In genomic region chr16:29731768-29732601, GRCh38 we compare ENCODE assay signal across 13 cellular contexts. TPM values are rescaled to one million over a fixed set of nuclear protein-coding genes. Genes with fewer than 3 reads are reported as not detected.
DNase-seq lines count a peak whose midpoint lies in the region; ATAC-seq, FAIRE-seq and TF ChIP-seq lines count a peak whose summit lies in the region.
"Not testable (repeated sequence)": the region's sequence is repeated elsewhere in the genome, so short reads cannot be mapped to it uniquely, and the experiment has no call there.
"Had no signal": no experiment of that assay in that cellular context is flagged by ENCODE, and none has a peak within 500 bp of the region (broad histone marks: within the 10 kb centered on the region; RNA-seq: fewer than 3 reads in every experiment).

No MANE protein-coding gene starts in this region.

- under 1% methylated on average over 13 of the region's 13 CpGs for WGBS in GM12878 (ENCODE audit: insufficient coverage, insufficient replicate concordance, low lambda C conversion rate, missing lambda C conversion rate)
- 83 to 84% methylated on average over 13 of the region's 13 CpGs for WGBS in aorta, 2 donors

- not testable (repeated sequence) for H4K20me1 ChIP-seq in GM12878 (ENCODE audit: control insufficient read depth, insufficient read depth)

- H3K4me2 ChIP-seq in GM12878 (ENCODE audit: control insufficient read depth, insufficient read depth) = not testable (repeated sequence)

- DNase-seq in GM18507 (ENCODE audit: extremely low spot score, insufficient read length, low read depth) = peak; percentile 55
- DNase-seq in RWPE2 (ENCODE audit: low spot score) = peak; percentile 0
- DNase-seq in activated CD8-positive, alpha-beta memory T cell treated with anti-CD3 and anti-CD28 coated beads, Interleukin-2, amount 50 U/mL, for 24 hours (ENCODE audit: extremely low read depth) = peak; percentile 56
- peak; percentile 93 for DNase-seq in GM12878 (ENCODE audit: low read depth, low spot score)
- DNase-seq in stimulated activated CD4-positive, alpha-beta T cell treated with anti-CD3 and anti-CD28 coated beads, Interleukin-2, amount 100 ng/mL, for 4 hours (ENCODE audit: low read depth) = peak; percentile 63
- DNase-seq in aorta = peak; percentile 8 to 40

- in situ Hi-C loops in GM12878 (cut with MboI) = loop anchor here (5.0 kb wide), 1 partner anchor 50 kb away; no protein-coding TSS in a partner anchor

- not testable (repeated sequence) for H3K4me1 ChIP-seq in RWPE2 (ENCODE audit: insufficient read depth, poor library complexity, severe bottlenecking); aorta (ENCODE audit: control insufficient read depth in 1 of 2, insufficient read depth in 2 of 2, low read length in 2 of 2)
- peaks cover 17% of the 10 kb centered on the region for H3K4me1 ChIP-seq in GM12878 (ENCODE audit: control insufficient read depth, insufficient read depth, low read length)

- not testable (repeated sequence) for H3K9me3 ChIP-seq in RWPE2 (ENCODE audit: severe bottlenecking); GM12878 (replicated peaks; ENCODE audit: control insufficient read depth, insufficient read depth, low read length); aorta (ENCODE audit: control insufficient read depth, low read length)

- TF ChIP-seq EP300 in GM12878 (IDR thresholded peaks at IDR 0.05; ENCODE audit: borderline replicate concordance in 1 of 2, control insufficient read depth in 1 of 2, low read depth in 2 of 2, low read length in 2 of 2) = peak in 1 of 2 experiments; percentile 46; a peak in 1 of 4 replicates

- SMC1A ChIA-PET in GM12878 (lab: Charles Lee; ENCODE audit: uncharacterized antibody, unreplicated experiment) = interaction anchor here (0.5 to 3.0 kb wide), 18 partner anchors 7 to 79 kb away, joined by 3 to 19 read pairs (median 3); no protein-coding TSS in a partner anchor

- H3K27ac ChIP-seq in RWPE2 (ENCODE audit: poor library complexity, severe bottlenecking); aorta (ENCODE audit: low read depth in 1 of 2, low read length in 2 of 2): not testable (repeated sequence)
- peak overlapping the region; percentile 81 for H3K27ac ChIP-seq in GM12878 (ENCODE audit: control insufficient read depth, insufficient read depth)

- not testable (repeated sequence) for H2AFZ ChIP-seq in GM12878 (ENCODE audit: control insufficient read depth, low read depth, low read length)

- POLR2A ChIA-PET in GM12878 (lab: Charles Lee) = interaction anchor here (0.6 to 2.7 kb wide), 9 partner anchors 11 to 182 kb away, joined by 3 to 20 read pairs (median 4); partner anchors contain the start of genes C16orf54 and KIF22

- H3K79me2 ChIP-seq in GM12878 (ENCODE audit: control insufficient read depth, insufficient read depth, low read length) = not testable (repeated sequence)

- not testable (repeated sequence) for H3K27me3 ChIP-seq in RWPE2 (ENCODE audit: insufficient read depth, poor library complexity, severe bottlenecking); GM12878 (replicated peaks in 1 of 2; ENCODE audit: control insufficient read depth in 2 of 2, insufficient read depth in 2 of 2, low read length in 1 of 2); aorta (ENCODE audit: control insufficient read depth in 1 of 2, insufficient read depth in 2 of 2, low read length in 1 of 2)

- CTCF ChIA-PET in GM12878 (lab: Yijun Ruan, JAX) = interaction anchor here (0.8 to 5.9 kb wide), 16 partner anchors 9 to 116 kb away, joined by 3 to 32 read pairs (median 8); partner anchors contain the start of genes KIF22 and PAGR1

- RAD21 ChIA-PET in GM12878 (lab: Charles Lee; ENCODE audit: unreplicated experiment) = interaction anchor here (0.6 to 2.8 kb wide), 14 partner anchors 9 to 90 kb away, joined by 3 to 9 read pairs (median 3); partner anchors contain the start of genes PAGR1 and SPN

- intact Hi-C loops in GM12878 (cut with micrococcal nuclease; ENCODE audit: unreplicated experiment); aorta (cut with DNase I): not testable (repeated sequence)

- not testable (repeated sequence) for H3K4me3 ChIP-seq in RWPE2 (ENCODE audit: severe bottlenecking); aorta (ENCODE audit: low read length in 2 of 2)
- peak overlapping the region; percentile 31; the same call in 1 of the 2 replicates for H3K4me3 ChIP-seq in GM12878

- not testable (repeated sequence) for TF ChIP-seq POLR2A in GM12878 (IDR thresholded peaks at IDR 0.05; ENCODE audit: low read depth, low read length)

- not testable (repeated sequence) for TF ChIP-seq CTCF in RWPE2 (IDR thresholded peaks at IDR 0.05; ENCODE audit: poor library complexity, severe bottlenecking); GM12878 (IDR thresholded peaks at IDR 0.05 in 2 of 3, conservative IDR thresholded peaks at IDR 0.05 in 1 of 3; ENCODE audit: control insufficient read depth in 2 of 3, extremely low read depth in 1 of 3, insufficient read depth in 1 of 3, low read depth in 3 of 3, low read length in 3 of 3)

- not testable (repeated sequence) for TF ChIP-seq RAD21 in GM12878 (IDR thresholded peaks at IDR 0.05; ENCODE audit: insufficient read depth, low read depth, low read length)

- BruUV-seq in GM12878 (replicated peaks; lab: Mats Ljungman, UMichigan) = not testable (repeated sequence)

- ATAC-seq in GM21529 (IDR thresholded peaks at IDR 0.05; ENCODE audit: unreplicated experiment) = peak; percentile 64
- ATAC-seq in HG03159 (IDR thresholded peaks at IDR 0.05; ENCODE audit: unreplicated experiment) = peak; percentile 52
- not testable (repeated sequence) for ATAC-seq in RWPE2 (ENCODE audit: low read depth); aorta (ENCODE audit: low FRiP score)
- ATAC-seq in GM12878 = peak; percentile 89

- not testable (repeated sequence) for H3K36me3 ChIP-seq in RWPE2 (ENCODE audit: low read depth); GM12878 (ENCODE audit: control insufficient read depth in 2 of 2, insufficient read depth in 2 of 2, low read length in 1 of 2); aorta (ENCODE audit: control insufficient read depth in 1 of 2, insufficient read depth in 2 of 2, low read length in 1 of 2)

- FAIRE-seq in GM18507 (lab: Jason Lieb, UNC) = peak; percentile 80
- peak; percentile 90 for FAIRE-seq in GM12878 (lab: Jason Lieb, UNC)

- peak overlapping the region; percentile 46 for H3K9ac ChIP-seq in GM12878 (ENCODE audit: control insufficient read depth, insufficient read depth, low read length)

RNA-seq across cellular contexts. Expression of gene C16orf54, which starts 13.8 kb away (rescaled TPM):
- total RNA-seq in GM12878 (2013; cell fraction: nucleolus; rRNA removed) = 9.4 and 10.1 TPM in 2 replicates
- 12.4 and 13.3 TPM in 2 replicates for total RNA-seq in GM12878 (2014; rRNA removed)
- total RNA-seq in GM12878 (2014; rRNA removed; fragmentation: Illumina TruSeq; extraction: Trizol) = 5.8 and 5.9 TPM in 2 replicates
- total RNA-seq in GM12878 (2021) = 10.9 and 11.0 TPM in 2 replicates
- polyA plus RNA-seq in GM12878 (2011; ENCODE audit: low read depth) = 3.6 TPM
- 2.9 and 4.4 TPM in 2 replicates for polyA plus RNA-seq in GM12878 (2011; rRNA removed)
- 4.9 and 6.7 TPM in 2 replicates for polyA plus RNA-seq in GM12878 (2011; cell fraction: cytosol; rRNA removed)
- polyA plus RNA-seq in GM12878 (2011; cell fraction: nucleus; rRNA removed) = 4.4 and 5.3 TPM in 2 replicates
- 5.1 and 6.0 TPM in 2 replicates for polyA plus RNA-seq in GM12878 (2012)
- 4.1 and 5.2 TPM in 2 replicates for polyA plus RNA-seq in GM12878 (2014; fragmentation: Illumina TruSeq; extraction: Trizol)
- polyA plus RNA-seq in GM12878 (2014; fragmentation: Nextera tagmentation; extraction: Ambion mirVana) = 1 to 10 TPM; 2.1 to 2.4 TPM
- polyA plus RNA-seq in GM12878 (2014; rRNA removed) = 6.3 and 7.0 TPM in 2 replicates
- polyA plus RNA-seq in GM12878 (2016; fragmentation: Nextera tagmentation; extraction: Ambion mirVana) = 1 to 10 TPM; 4.6 to 5.6 TPM
- 10.3 and 14.3 TPM in 2 replicates for polyA minus RNA-seq in GM12878 (2011; rRNA and poly(A)+ RNA removed)
- 6.4 and 7.6 TPM in 2 replicates for polyA minus RNA-seq in GM12878 (2011; cell fraction: cytosol; rRNA and poly(A)+ RNA removed)
- polyA minus RNA-seq in GM12878 (2011; cell fraction: nucleus; rRNA and poly(A)+ RNA removed) = 4.4 and 6.3 TPM in 2 replicates
- 1 to 10 TPM; 2.6 to 3.1 TPM for total RNA-seq in aorta
- polyA plus RNA-seq in aorta = 1 to 10 TPM in 1 of 2 donors, under 1 TPM in 1; 0.28 to 1.1 TPM
- total RNA-seq: smooth muscle cell had no signal
- polyA plus RNA-seq: smooth muscle cell had no signal

RNA-seq across cellular contexts. Expression of gene ZG16, which starts 46.1 kb away (rescaled TPM):
- not detected in 2 replicates for total RNA-seq in GM12878 (2013; cell fraction: nucleolus; rRNA removed)
- total RNA-seq in GM12878 (2014; rRNA removed) (not detected in 2 replicates), GM12878 (2014; rRNA removed; fragmentation: Illumina TruSeq; extraction: Trizol) (not detected in 2 replicates), GM12878 (2021) (not detected in 2 replicates), aorta (under 1 TPM in 1 of 2 donors, not detected in 1; 0.12 TPM)
- polyA plus RNA-seq in GM12878 (2011; ENCODE audit: low read depth) = not detected
- polyA plus RNA-seq in GM12878 (2011; rRNA removed) (not detected in 2 replicates), GM12878 (2014; fragmentation: Illumina TruSeq; extraction: Trizol) (not detected in 2 replicates), GM12878 (2014; fragmentation: Nextera tagmentation; extraction: Ambion mirVana) (not detected), GM12878 (2014; rRNA removed) (not detected in 2 replicates), GM12878 (2016; fragmentation: Nextera tagmentation; extraction: Ambion mirVana) (not detected), aorta (10 to 100 TPM in 1 of 2 donors, 1 to 10 TPM in 1; 4.3 to 23.9 TPM)
- polyA plus RNA-seq in GM12878 (2011; cell fraction: cytosol; rRNA removed) = not detected in 2 replicates
- polyA plus RNA-seq in GM12878 (2011; cell fraction: nucleus; rRNA removed) = not detected in 2 replicates
- not detected in 2 replicates for polyA plus RNA-seq in GM12878 (2012)
- polyA minus RNA-seq in GM12878 (2011; rRNA and poly(A)+ RNA removed) = not detected in 2 replicates
- not detected in 2 replicates for polyA minus RNA-seq in GM12878 (2011; cell fraction: cytosol; rRNA and poly(A)+ RNA removed)
- not detected in 2 replicates for polyA minus RNA-seq in GM12878 (2011; cell fraction: nucleus; rRNA and poly(A)+ RNA removed)
- total RNA-seq: mesenteric fat pad, Right ventricle myocardium superior, smooth muscle cell had no signal
- polyA plus RNA-seq: CD14-positive monocyte, ovary, smooth muscle cell had no signal

RNA-seq across cellular contexts. Expression of gene QPRT, which starts 53.0 kb away (rescaled TPM):
- 28.0 and 32.4 TPM in 2 replicates for total RNA-seq in GM12878 (2013; cell fraction: nucleolus; rRNA removed)
- 32.1 and 36.4 TPM in 2 replicates for total RNA-seq in GM12878 (2014; rRNA removed)
- total RNA-seq in GM12878 (2014; rRNA removed; fragmentation: Illumina TruSeq; extraction: Trizol) = 15.6 and 16.4 TPM in 2 replicates
- 34.8 and 35.7 TPM in 2 replicates for total RNA-seq in GM12878 (2021)
- 14.8 TPM for polyA plus RNA-seq in GM12878 (2011; ENCODE audit: low read depth)
- 25.7 and 43.0 TPM in 2 replicates for polyA plus RNA-seq in GM12878 (2011; rRNA removed)
- 57.2 and 75.7 TPM in 2 replicates for polyA plus RNA-seq in GM12878 (2011; cell fraction: cytosol; rRNA removed)
- 36.7 and 44.1 TPM in 2 replicates for polyA plus RNA-seq in GM12878 (2011; cell fraction: nucleus; rRNA removed)
- 52.2 and 54.7 TPM in 2 replicates for polyA plus RNA-seq in GM12878 (2012)
- polyA plus RNA-seq in GM12878 (2014; fragmentation: Illumina TruSeq; extraction: Trizol) = 19.2 and 19.9 TPM in 2 replicates
- 1 to 10 TPM; 2.7 to 6.9 TPM for polyA plus RNA-seq in GM12878 (2014; fragmentation: Nextera tagmentation; extraction: Ambion mirVana)
- polyA plus RNA-seq in GM12878 (2014; rRNA removed) = 30.1 and 31.3 TPM in 2 replicates
- polyA plus RNA-seq in GM12878 (2016; fragmentation: Nextera tagmentation; extraction: Ambion mirVana) = 10 to 100 TPM; 31.4 to 34.7 TPM
- polyA minus RNA-seq in GM12878 (2011; rRNA and poly(A)+ RNA removed) = 27.3 and 44.8 TPM in 2 replicates
- 20.3 and 25.0 TPM in 2 replicates for polyA minus RNA-seq in GM12878 (2011; cell fraction: cytosol; rRNA and poly(A)+ RNA removed)
- polyA minus RNA-seq in GM12878 (2011; cell fraction: nucleus; rRNA and poly(A)+ RNA removed) = 5.8 and 9.1 TPM in 2 replicates
- 1 to 10 TPM; 1.6 to 4.4 TPM for total RNA-seq in aorta
- polyA plus RNA-seq in aorta = 1 to 10 TPM in 1 of 2 donors, under 1 TPM in 1; 0.61 to 6.1 TPM

RNA-seq across cellular contexts. Expression of gene KIF22, which starts 58.6 kb away (rescaled TPM):
- total RNA-seq in GM12878 (2013; cell fraction: nucleolus; rRNA removed) = 88.5 and 96.1 TPM in 2 replicates
- total RNA-seq in GM12878 (2014; rRNA removed) = 137 and 143 TPM in 2 replicates
- 92.6 and 94.3 TPM in 2 replicates for total RNA-seq in GM12878 (2014; rRNA removed; fragmentation: Illumina TruSeq; extraction: Trizol)
- 127 TPM in 2 replicates for total RNA-seq in GM12878 (2021)
- polyA plus RNA-seq in GM12878 (2011; ENCODE audit: low read depth) = 35.8 TPM
- 122 and 158 TPM in 2 replicates for polyA plus RNA-seq in GM12878 (2011; rRNA removed)
- 173 and 186 TPM in 2 replicates for polyA plus RNA-seq in GM12878 (2011; cell fraction: cytosol; rRNA removed)
- 349 and 382 TPM in 2 replicates for polyA plus RNA-seq in GM12878 (2011; cell fraction: nucleus; rRNA removed)
- polyA plus RNA-seq in GM12878 (2012) = 59.1 and 59.2 TPM in 2 replicates
- polyA plus RNA-seq in GM12878 (2014; fragmentation: Illumina TruSeq; extraction: Trizol) = 115 and 116 TPM in 2 replicates
- polyA plus RNA-seq in GM12878 (2014; fragmentation: Nextera tagmentation; extraction: Ambion mirVana) = 10 to 100 TPM in 1 of 2 experiments, 1 to 10 TPM in 1; 7.6 to 16.9 TPM
- 142 and 143 TPM in 2 replicates for polyA plus RNA-seq in GM12878 (2014; rRNA removed)
- polyA plus RNA-seq in GM12878 (2016; fragmentation: Nextera tagmentation; extraction: Ambion mirVana) = 100 to 1,000 TPM; 156 TPM
- 174 and 238 TPM in 2 replicates for polyA minus RNA-seq in GM12878 (2011; rRNA and poly(A)+ RNA removed)
- polyA minus RNA-seq in GM12878 (2011; cell fraction: cytosol; rRNA and poly(A)+ RNA removed) = 71.2 and 87.7 TPM in 2 replicates
- polyA minus RNA-seq in GM12878 (2011; cell fraction: nucleus; rRNA and poly(A)+ RNA removed) = 141 and 193 TPM in 2 replicates
- total RNA-seq in aorta = 10 to 100 TPM in 1 of 2 donors, 1 to 10 TPM in 1; 7.4 to 13.0 TPM
- polyA plus RNA-seq in aorta = 10 to 100 TPM; 10.6 to 41.4 TPM

Comparison
In these comparisons a context has a peak if more than half of its experiments do, and no peak if none do; other contexts are left out.
1. DNase-seq: peak in every context shown above with its lines; median percentile 93 in GM12878; 63 in stimulated activated CD4-positive, alpha-beta T cell treated with anti-CD3 and anti-CD28 coated beads, Interleukin-2, amount 100 ng/mL, for 4 hours; 56 in activated CD8-positive, alpha-beta memory T cell treated with anti-CD3 and anti-CD28 coated beads, Interleukin-2, amount 50 U/mL, for 24 hours; 55 in GM18507; 24 in aorta; 0 in RWPE2.